Comparison of ENCODE assay signal across 24 cellular contexts in genomic region chr17:71849783-71850768, GRCh38.
DNase-seq lines count a peak whose midpoint lies in the region; ATAC-seq, FAIRE-seq and TF ChIP-seq lines count a peak whose summit lies in the region.
"Had no signal": no experiment of that assay in that cellular context is flagged by ENCODE, and none has a peak within 500 bp of the region (broad histone marks: within the 10 kb centered on the region; RNA-seq: fewer than 3 reads in every experiment).

No MANE protein-coding gene starts in this region.

- POLR2A ChIA-PET in A549 (lab: Yijun Ruan, JAX), result no interaction called here

- H3K9me3 Mint-ChIP-seq in CD14-positive monocyte, result peaks cover 0 to 5% (median 2%) of the 10 kb centered on the region in 7 donors
- H3K9me3 Mint-ChIP-seq: activated naive CD4-positive, alpha-beta T cell treated with anti-CD3 and anti-CD28 coated beads, Interleukin-2, amount 50 U/mL, for 24 hours; type B pancreatic cell had no signal

- TF ChIP-seq RAD21 in A549 (conservative IDR thresholded peaks at IDR 0.05 in 1 of 2, IDR thresholded peaks at IDR 0.05 in 1 of 2), result no peak

- H3K27ac Mint-ChIP-seq in T-helper 17 cell (no peak overlapping the region), CD14-positive monocyte (no peak overlapping the region)
- H3K27ac Mint-ChIP-seq: activated naive CD4-positive, alpha-beta T cell treated with anti-CD3 and anti-CD28 coated beads, Interleukin-2, amount 50 U/mL, for 24 hours; type B pancreatic cell had no signal

- H3K4me2 ChIP-seq in A549, result no peak overlapping the region

- H3K27me3 Mint-ChIP-seq in T-helper 17 cell (no peaks in the 10 kb centered on the region), CD14-positive monocyte (ENCODE audit: low read depth in 3 of 3) (peaks cover 0 to 1% (median 0%) of the 10 kb centered on the region in 3 donors)
- H3K27me3 Mint-ChIP-seq: activated naive CD4-positive, alpha-beta T cell treated with anti-CD3 and anti-CD28 coated beads, Interleukin-2, amount 50 U/mL, for 24 hours; type B pancreatic cell had no signal

- no peak overlapping the region for H3K4me3 ChIP-seq in A549
- H3K4me3 ChIP-seq: breast epithelium, heart right ventricle had no signal

- ATAC-seq in A549, result no peak
- peak; percentile 74 for ATAC-seq in GM18907 (IDR thresholded peaks at IDR 0.05; ENCODE audit: unreplicated experiment)
- peak; percentile 82 for ATAC-seq in HG02852 (IDR thresholded peaks at IDR 0.05; ENCODE audit: unreplicated experiment)
- ATAC-seq in HG03460 (IDR thresholded peaks at IDR 0.05; ENCODE audit: unreplicated experiment), result peak; percentile 61
- ATAC-seq in T-helper 17 cell, result no peak
- no peak for ATAC-seq in sciatic nerve
- ATAC-seq: heart right ventricle; PC-3; stimulated activated naive CD8-positive, alpha-beta T cell treated with anti-CD3 and anti-CD28 coated beads, Interleukin-15, Interleukin-2, amounts not matched to agents 100 U/mL and 50 U/mL, for 24 hours had no signal

- no peaks in the 10 kb centered on the region for H3K4me1 ChIP-seq in A549
- H3K4me1 ChIP-seq: breast epithelium, heart right ventricle had no signal

- peak; percentile 56 for FAIRE-seq in A549 (lab: Jason Lieb, UNC)
- FAIRE-seq: A204.1 had no signal

- CTCF ChIA-PET in A549 (lab: Yijun Ruan, JAX), result no interaction called here

- DNase-seq in A549 (ENCODE audit: low read depth in 1 of 2, low spot score in 1 of 2) (no peak), SIG-M5 (lab: John Stamatoyannopoulos, UW) (no peak), T-helper 17 cell (no peak), sciatic nerve (ENCODE audit: low spot score) (no peak), CD14-positive monocyte (ENCODE audit: low spot score) (no peak)
- DNase-seq: activated CD4-positive, alpha-beta T cell treated with anti-CD3 and anti-CD28 coated beads for 48 hours; activated CD8-positive, alpha-beta memory T cell treated with anti-CD3 and anti-CD28 coated beads, Interleukin-2, amount 50 U/mL, for 48 hours; C1 segment of cervical spinal cord; DMS53; heart right ventricle; KG1; NCI-H1048; PC-3; stimulated activated CD4-positive, alpha-beta T cell treated with anti-CD3 and anti-CD28 coated beads, Interleukin-15, amount 100 ng/mL, for 24 hours; stimulated activated naive CD8-positive, alpha-beta T cell treated with anti-CD3 and anti-CD28 coated beads, Interleukin-15, Interleukin-2, amounts not matched to agents 100 U/mL and 50 U/mL, for 24 hours had no signal

- TF ChIP-seq CTCF in A549 (IDR thresholded peaks at IDR 0.05), result no peak
- TF ChIP-seq CTCF in CD14-positive monocyte (IDR thresholded peaks at IDR 0.05), result no peak

- no peak overlapping the region for H3K27ac ChIP-seq in A549
- H3K27ac ChIP-seq: breast epithelium, heart right ventricle, HL-60 had no signal

- H3K9me3 ChIP-seq in A549, result no peaks in the 10 kb centered on the region
- no peaks in the 10 kb centered on the region for H3K9me3 ChIP-seq in T-helper 17 cell (ENCODE audit: control insufficient read depth, low read length, poor library complexity, severe bottlenecking)
- H3K9me3 ChIP-seq: breast epithelium, heart right ventricle had no signal

- no peak for TF ChIP-seq POLR2A in A549 (IDR thresholded peaks at IDR 0.05; ENCODE audit: low read length)

- TF ChIP-seq EP300 in A549 (IDR thresholded peaks at IDR 0.05), result no peak

- no peaks in the 10 kb centered on the region for H3K36me3 Mint-ChIP-seq in T-helper 17 cell (ENCODE audit: low read depth)
- H3K36me3 Mint-ChIP-seq in CD14-positive monocyte, result no peaks in the 10 kb centered on the region
- H3K36me3 Mint-ChIP-seq: activated naive CD4-positive, alpha-beta T cell treated with anti-CD3 and anti-CD28 coated beads, Interleukin-2, amount 50 U/mL, for 24 hours; type B pancreatic cell had no signal

- H3K4me3 Mint-ChIP-seq in T-helper 17 cell, result no peak overlapping the region
- no peak overlapping the region for H3K4me3 Mint-ChIP-seq in CD14-positive monocyte
- H3K4me3 Mint-ChIP-seq: activated naive CD4-positive, alpha-beta T cell treated with anti-CD3 and anti-CD28 coated beads, Interleukin-2, amount 50 U/mL, for 24 hours; neural crest cell; type B pancreatic cell had no signal

- H3K4me1 Mint-ChIP-seq in T-helper 17 cell, result no peaks in the 10 kb centered on the region
- no peaks in the 10 kb centered on the region for H3K4me1 Mint-ChIP-seq in CD14-positive monocyte
- H3K4me1 Mint-ChIP-seq: activated naive CD4-positive, alpha-beta T cell treated with anti-CD3 and anti-CD28 coated beads, Interleukin-2, amount 50 U/mL, for 24 hours had no signal

- 25% methylated on average over 1 of the region's 1 CpG for WGBS in A549 (ENCODE audit: missing lambda C conversion rate)

- intact Hi-C loops in sciatic nerve (cut with DNase I) (no loop called here), CD14-positive monocyte (cut with micrococcal nuclease) (loop anchor here in 1 of 2 donors (10.0 kb wide), 1 partner anchor 65 kb away; no protein-coding TSS in a partner anchor)

TF ChIP-seq in A549, 52 proteins besides CTCF, POLR2A, EP300 and RAD21:
- no peak for TF ChIP-seq MAFK (IDR thresholded peaks at IDR 0.05; ENCODE audit: partially characterized antibody)
- TF ChIP-seq ATOH8 (CRISPR knock-in tag; IDR thresholded peaks at IDR 0.05; ENCODE audit: low read depth), result no peak
- TF ChIP-seq POLR2AphosphoS2 (conservative IDR thresholded peaks at IDR 0.05; ENCODE audit: low read length), result no peak
- TF ChIP-seq RCOR1 (IDR thresholded peaks at IDR 0.05; ENCODE audit: low read depth, low read length), result no peak
- TF ChIP-seq CEBPB (IDR thresholded peaks at IDR 0.05), result no peak
- TF ChIP-seq CBX8 (IDR thresholded peaks at IDR 0.05), result no peak
- TF ChIP-seq MYC (IDR thresholded peaks at IDR 0.05; ENCODE audit: borderline replicate concordance, low read length), result no peak
- TF ChIP-seq HOXA7 (CRISPR knock-in tag; IDR thresholded peaks at IDR 0.05), result no peak
- no peak for TF ChIP-seq NFE2L2 (conservative IDR thresholded peaks at IDR 0.05; ENCODE audit: low read length)
- TF ChIP-seq HOXB5 (CRISPR knock-in tag; IDR thresholded peaks at IDR 0.05), result no peak
- no peak for TF ChIP-seq FOSL2 (IDR thresholded peaks at IDR 0.05)
- TF ChIP-seq FOSL2 (CRISPR knock-in tag; IDR thresholded peaks at IDR 0.05), result no peak
- TF ChIP-seq MAZ (IDR thresholded peaks at IDR 0.05; ENCODE audit: borderline replicate concordance, low read depth, low read length), result no peak
- no peak for TF ChIP-seq NPAS2 (CRISPR knock-in tag; IDR thresholded peaks at IDR 0.05; ENCODE audit: borderline replicate concordance)
- TF ChIP-seq EHMT2 (IDR thresholded peaks at IDR 0.05; ENCODE audit: low read depth), result no peak
- no peak for TF ChIP-seq JUNB (IDR thresholded peaks at IDR 0.05)
- no peak for TF ChIP-seq E2F6 (IDR thresholded peaks at IDR 0.05; ENCODE audit: borderline replicate concordance, low read depth)
- TF ChIP-seq HES2 (IDR thresholded peaks at IDR 0.05), result no peak

Comparison
In these comparisons a context has a peak if more than half of its experiments do, and no peak if none do; other contexts are left out.
1. ATAC-seq: peak in GM18907 (single experiment), HG02852 (single experiment) and HG03460 (single experiment); none in A549 (0 of 2), T-helper 17 cell (single experiment) and sciatic nerve (single experiment).